27 cellular contexts compared by ENCODE assay signal in the genomic region with DNA sequence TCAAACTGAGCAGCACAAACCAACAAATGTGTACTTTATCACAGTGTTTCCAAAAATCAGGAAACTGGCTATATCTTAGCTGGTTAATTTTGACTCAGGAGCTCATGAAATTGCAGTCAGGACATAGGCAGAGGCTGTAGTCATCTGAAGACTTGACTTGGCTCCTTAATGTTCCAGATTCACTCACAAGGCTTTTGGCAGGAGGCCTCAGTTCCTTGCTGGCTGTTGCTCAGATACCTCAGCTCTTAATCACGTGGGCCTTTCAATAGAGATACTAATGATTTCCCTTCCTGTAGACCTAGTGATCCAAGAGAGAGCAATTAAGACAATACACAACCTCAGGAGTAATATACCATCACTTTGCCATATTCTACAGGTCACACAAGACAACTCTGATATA.
DNase-seq lines count a peak whose midpoint lies in the region; FAIRE-seq and TF ChIP-seq lines count a peak whose summit lies in the region.
"Had no signal": no experiment of that assay in that cellular context is flagged by ENCODE, and none has a peak within 500 bp of the region (broad histone marks: within the 10 kb centered on the region; RNA-seq: fewer than 3 reads in every experiment).

No MANE protein-coding gene starts in this region.

- H3K27me3 ChIP-seq in MG63, result no peaks in the 10 kb centered on the region

- no peak overlapping the region for H3K27ac Mint-ChIP-seq in glutamatergic neuron (ENCODE audit: unreplicated experiment)
- H3K27ac Mint-ChIP-seq: activated CD4-positive, alpha-beta T cell treated with anti-CD3 and anti-CD28 coated beads for 36 hours; activated CD8-positive, alpha-beta memory T cell treated with anti-CD3 and anti-CD28 coated beads, Interleukin-2, amount 10 ng/mL, durations not matched to agents 7 days and 5 days; activated naive CD8-positive, alpha-beta T cell; activated T-helper 1 cell treated with anti-CD3 and anti-CD28 coated beads, Interleukin-12 subunit alpha, Interleukin-12 subunit beta, Interleukin-2, Interleukin-4 antibody, amounts not matched to agents 30 ng/mL and 10 ng/mL and 1 ng/mL, durations not matched to agents 14 hours and 24 hours and 36 hours; natural killer cell treated with Interleukin-12 subunit alpha and Interleukin-12 subunit beta and Interleukin-15 and Interleukin-18, amount 100 ng/mL, for 72 hours had no signal

- peak; percentile 64 for FAIRE-seq in D721Med (lab: Jason Lieb, UNC)
- FAIRE-seq: endothelial cell of umbilical vein had no signal

- no peaks in the 10 kb centered on the region for H3K9me3 Mint-ChIP-seq in glutamatergic neuron (ENCODE audit: unreplicated experiment)
- H3K9me3 Mint-ChIP-seq: activated T-helper 1 cell treated with anti-CD3 and anti-CD28 coated beads, Interleukin-12 subunit alpha, Interleukin-12 subunit beta, Interleukin-2, Interleukin-4 antibody, amounts not matched to agents 30 ng/mL and 10 ng/mL and 1 ng/mL, durations not matched to agents 14 hours and 24 hours and 36 hours had no signal

- TF ChIP-seq CTCF in D721Med (IDR thresholded peaks at IDR 0.05; ENCODE audit: insufficient read depth, missing control alignments) (no peak), glutamatergic neuron (IDR thresholded peaks at IDR 0.05; ENCODE audit: partially characterized antibody, unreplicated experiment) (no peak)

- no peaks in the 10 kb centered on the region for H3K36me3 ChIP-seq in MG63

- H3K27me3 Mint-ChIP-seq in glutamatergic neuron (ENCODE audit: unreplicated experiment), result no peaks in the 10 kb centered on the region
- H3K27me3 Mint-ChIP-seq: activated CD4-positive, alpha-beta T cell treated with anti-CD3 and anti-CD28 coated beads for 36 hours; activated CD8-positive, alpha-beta memory T cell treated with anti-CD3 and anti-CD28 coated beads, Interleukin-2, amount 10 ng/mL, durations not matched to agents 7 days and 5 days; activated naive CD8-positive, alpha-beta T cell; natural killer cell treated with Interleukin-12 subunit alpha and Interleukin-12 subunit beta and Interleukin-15 and Interleukin-18, amount 100 ng/mL, for 72 hours had no signal

- H3K9me3 ChIP-seq in MG63, result no peaks in the 10 kb centered on the region; the same call in 1 of the 2 replicates

- H3K4me3 Mint-ChIP-seq in glutamatergic neuron (ENCODE audit: unreplicated experiment), result no peak overlapping the region
- H3K4me3 Mint-ChIP-seq: activated CD4-positive, alpha-beta T cell treated with anti-CD3 and anti-CD28 coated beads for 36 hours; activated CD8-positive, alpha-beta memory T cell treated with anti-CD3 and anti-CD28 coated beads, Interleukin-2, amount 10 ng/mL, durations not matched to agents 7 days and 5 days; activated naive CD8-positive, alpha-beta T cell; activated T-helper 1 cell treated with anti-CD3 and anti-CD28 coated beads, Interleukin-12 subunit alpha, Interleukin-12 subunit beta, Interleukin-2, Interleukin-4 antibody, amounts not matched to agents 30 ng/mL and 10 ng/mL and 1 ng/mL, durations not matched to agents 14 hours and 24 hours and 36 hours; natural killer cell treated with Interleukin-12 subunit alpha and Interleukin-12 subunit beta and Interleukin-15 and Interleukin-18, amount 100 ng/mL, for 72 hours had no signal

- H3K36me3 Mint-ChIP-seq in glutamatergic neuron (ENCODE audit: unreplicated experiment), result no peaks in the 10 kb centered on the region
- H3K36me3 Mint-ChIP-seq: activated CD8-positive, alpha-beta memory T cell treated with anti-CD3 and anti-CD28 coated beads, Interleukin-2, amount 10 ng/mL, durations not matched to agents 7 days and 5 days; activated naive CD8-positive, alpha-beta T cell; natural killer cell treated with Interleukin-12 subunit alpha and Interleukin-12 subunit beta and Interleukin-15 and Interleukin-18, amount 100 ng/mL, for 72 hours had no signal

- H3K4me1 Mint-ChIP-seq in glutamatergic neuron (ENCODE audit: low read depth, unreplicated experiment), result no peaks in the 10 kb centered on the region
- H3K4me1 Mint-ChIP-seq: activated CD4-positive, alpha-beta T cell treated with anti-CD3 and anti-CD28 coated beads for 36 hours; activated CD8-positive, alpha-beta memory T cell treated with anti-CD3 and anti-CD28 coated beads, Interleukin-2, amount 10 ng/mL, durations not matched to agents 7 days and 5 days had no signal

- DNase-seq in D721Med (ENCODE audit: insufficient read length, low spot score), result no peak
- DNase-seq in MG63, result peak; percentile 85
- DNase-seq in astrocyte of the hippocampus (ENCODE audit: low read depth, low spot score), result peak; percentile 44
- peak; percentile 2 for DNase-seq in globus pallidus (ENCODE audit: low spot score)
- DNase-seq in glutamatergic neuron, result no peak
- no peak for DNase-seq in cerebellum (ENCODE audit: low spot score)
- no peak for DNase-seq in dedifferentiated amniotic fluid mesenchymal stem cell (ENCODE audit: extremely low spot score)
- no peak for DNase-seq in HUDEP-2 (lab: John Stamatoyannopoulos, UW; ENCODE audit: unreplicated experiment in 76 of 76)
- DNase-seq: ACHN; activated CD4-positive, alpha-beta T cell treated with anti-CD3 and anti-CD28 coated beads for 36 hours; activated CD8-positive, alpha-beta memory T cell treated with anti-CD3 and anti-CD28 coated beads, Interleukin-2, amount 10 ng/mL, durations not matched to agents 7 days and 5 days; C1 segment of cervical spinal cord; dermis blood vessel endothelial cell; GF-D8; GOT3; Kasumi-1; left colon; NCI-H1105 treated with DMSO at 0.1 percent for 48 hours; NCI-H2107; posterior cingulate gyrus; Right ventricle myocardium superior; stimulated activated CD4-positive, alpha-beta T cell treated with anti-CD3 and anti-CD28 coated beads, Interleukin-1b, Interleukin-23, amount 100 ng/mL, for 48 hours; stimulated activated naive CD4-positive, alpha-beta T cell had no signal

- no peak overlapping the region for H3K4me3 ChIP-seq in MG63

Comparison
In these comparisons a context has a peak if more than half of its experiments do, and no peak if none do; other contexts are left out.
1. DNase-seq: peak in MG63 (single experiment), astrocyte of the hippocampus (single experiment) and globus pallidus (single experiment); none in D721Med (single experiment), glutamatergic neuron (single experiment), cerebellum (single experiment), dedifferentiated amniotic fluid mesenchymal stem cell (single experiment) and HUDEP-2 (0 of 76).